Comparison of ENCODE assay signal across 8 cellular contexts in the genomic region with DNA sequence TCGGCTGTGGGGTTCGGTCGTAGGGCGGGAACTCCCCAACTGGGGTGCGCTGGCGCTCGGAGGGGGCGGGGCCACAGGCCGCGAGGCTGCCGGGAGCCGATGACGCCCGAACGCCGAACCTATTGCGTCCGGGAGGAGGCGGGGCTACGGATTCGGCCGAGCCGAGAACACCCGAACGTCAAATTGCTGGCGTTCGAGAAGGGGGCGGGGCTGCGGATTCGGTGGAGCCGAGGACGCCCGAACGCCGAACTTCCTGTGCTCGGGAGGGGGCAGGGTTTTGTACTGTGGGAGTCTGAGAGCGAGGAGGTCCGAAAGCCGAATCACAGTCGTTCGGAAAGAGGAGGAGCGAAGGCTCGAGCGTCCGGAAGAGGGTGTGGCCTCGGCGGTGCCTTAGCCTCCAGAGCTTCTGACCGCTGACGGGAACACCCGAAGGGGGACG. TPM values are rescaled to one million over a fixed set of nuclear protein-coding genes. Genes with fewer than 3 reads are reported as not detected.
DNase-seq lines count a peak whose midpoint lies in the region; ATAC-seq and TF ChIP-seq lines count a peak whose summit lies in the region.

No MANE protein-coding gene starts in this region.

- DNase-seq in AG04449 (ENCODE audit: low read depth, low spot score) (peak; percentile 95), NCI-H345 treated with DMSO at 0.1 percent for 48 hours (lab: John Stamatoyannopoulos, UW; ENCODE audit: unreplicated experiment) (peak; percentile 93), inferior parietal cortex (ENCODE audit: extremely low spot score) (peak; percentile 98), smooth muscle cell (lab: John Stamatoyannopoulos, UW; ENCODE audit: unreplicated experiment) (peak; percentile 100)
- DNase-seq in activated CD4-positive, CD25-positive, alpha-beta regulatory T cell treated with anti-CD3 and anti-CD28 coated beads, Interleukin-2, amount 50 U/mL, for 16 hours (ENCODE audit: low read depth, low spot score) = peak; percentile 100
- DNase-seq in central memory CD4-positive, alpha-beta T cell = peak; percentile 100

- H3F3A ChIP-seq in smooth muscle cell (ENCODE audit: low read depth) = peaks cover 11% of the 10 kb centered on the region

- peaks cover 16% of the 10 kb centered on the region for H4K20me1 ChIP-seq in smooth muscle cell (ENCODE audit: low read depth)

- H2AFZ ChIP-seq in smooth muscle cell (ENCODE audit: low read depth) = peak overlapping the region; percentile 77

- H3K27ac ChIP-seq in smooth muscle cell (ENCODE audit: low read depth) = peak overlapping the region; percentile 98

- no peak for TF ChIP-seq CTCF in AG04449 (IDR thresholded peaks at IDR 0.05; ENCODE audit: insufficient read depth, low read length, missing control alignments)
- TF ChIP-seq CTCF in smooth muscle cell (IDR thresholded peaks at IDR 0.05; ENCODE audit: borderline replicate concordance, insufficient read depth, poor library complexity, severe bottlenecking) = no peak

- no peaks in the 10 kb centered on the region for H3K9me3 ChIP-seq in smooth muscle cell (replicated peaks; ENCODE audit: low read depth)

- peaks cover 6% of the 10 kb centered on the region for H3K4me1 ChIP-seq in smooth muscle cell (ENCODE audit: low read depth)

- under 1% methylated on average over 48 of the region's 51 CpGs for WGBS in smooth muscle cell (ENCODE audit: low lambda C conversion rate)

- POLR2A ChIA-PET in AG04449 (lab: Yijun Ruan, JAX) = interaction anchor here (1.0 to 5.1 kb wide), 3 partner anchors 10 to 53 kb away, joined by 3 to 108 read pairs (median 9); a partner anchor contains a TSS

- CTCF ChIA-PET in AG04449 (lab: Yijun Ruan, JAX) = interaction anchor here (1.0 to 2.4 kb wide), 2 partner anchors 9 to 22 kb away, joined by 3 to 12 read pairs; a partner anchor contains a TSS

- peaks cover 37% of the 10 kb centered on the region for H3K79me2 ChIP-seq in smooth muscle cell (ENCODE audit: low read depth)

- ATAC-seq in GM19025 (IDR thresholded peaks at IDR 0.05; ENCODE audit: low read depth, unreplicated experiment) = peak; percentile 39
- ATAC-seq in HG03354 (IDR thresholded peaks at IDR 0.05; ENCODE audit: poor library complexity, severe bottlenecking, unreplicated experiment) = peak; percentile 56

- H3K9ac ChIP-seq in smooth muscle cell (ENCODE audit: low read depth) = peak overlapping the region; percentile 96

- H3K4me3 ChIP-seq in AG04449 (ENCODE audit: low read depth, low read length) (peak overlapping the region; percentile 89), smooth muscle cell (peak overlapping the region; percentile 78)

- H3K27me3 ChIP-seq in smooth muscle cell (ENCODE audit: low read depth) = no peaks in the 10 kb centered on the region

- peak overlapping the region; percentile 84 for H3K4me2 ChIP-seq in smooth muscle cell

- H3K36me3 ChIP-seq in smooth muscle cell (ENCODE audit: low read depth) = no peaks in the 10 kb centered on the region

RNA-seq across cellular contexts. Expression of a gene that starts 0.6 kb away (rescaled TPM):
- total RNA-seq in smooth muscle cell = 45.8 and 53.7 TPM in 2 replicates
- polyA plus RNA-seq in smooth muscle cell = 79.5 and 91.7 TPM in 2 replicates

RNA-seq across cellular contexts. Expression of a gene that starts 1.1 kb away (rescaled TPM):
- 76.8 and 110 TPM in 2 replicates for total RNA-seq in smooth muscle cell
- 106 and 195 TPM in 2 replicates for polyA plus RNA-seq in smooth muscle cell

RNA-seq across cellular contexts. Expression of a gene that starts 10.1 kb away (rescaled TPM):
- total RNA-seq in smooth muscle cell = 1,047 and 1,149 TPM in 2 replicates
- polyA plus RNA-seq in smooth muscle cell = 347 and 352 TPM in 2 replicates

RNA-seq across cellular contexts. Expression of a gene that starts 17.6 kb away (rescaled TPM):
- total RNA-seq in smooth muscle cell = 5.9 and 7.3 TPM in 2 replicates
- polyA plus RNA-seq in smooth muscle cell = 6.7 and 28.0 TPM in 2 replicates

RNA-seq across cellular contexts. Expression of a gene that starts 31.0 kb away (rescaled TPM):
- 3.2 and 10.9 TPM in 2 replicates for total RNA-seq in smooth muscle cell
- polyA plus RNA-seq in smooth muscle cell = 14.1 and 17.6 TPM in 2 replicates

Comparison
In these comparisons a context has a peak if more than half of its experiments do, and no peak if none do; other contexts are left out.
1. Peak in every context shown above with its lines: DNase-seq, ATAC-seq, H3K4me3 ChIP-seq and H3K27ac ChIP-seq.